In the genomic region with DNA sequence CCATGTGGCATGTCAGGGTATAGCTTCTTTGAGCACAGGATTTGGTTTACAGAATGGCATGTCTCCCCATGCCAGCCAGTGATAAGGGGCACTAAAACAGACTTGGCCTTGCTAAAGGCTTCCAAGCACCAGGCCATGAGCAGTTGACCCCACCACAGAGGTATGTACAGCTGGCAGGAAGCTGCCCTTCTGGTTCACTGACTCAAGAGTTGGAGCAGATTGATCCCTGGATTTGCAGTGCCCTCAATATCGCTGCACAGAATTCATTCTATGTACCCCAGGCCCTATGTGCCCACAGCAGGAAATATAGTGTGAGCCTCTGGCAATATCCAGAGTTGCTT, we compare ENCODE assay signal across 26 cellular contexts. TPM values are rescaled to one million over a fixed set of nuclear protein-coding genes. Genes with fewer than 3 reads are reported as not detected.
"Had no signal": no experiment of that assay in that cellular context is flagged by ENCODE, and none has a peak within 500 bp of the region (broad histone marks: within the 10 kb centered on the region; RNA-seq: fewer than 3 reads in every experiment).

No MANE protein-coding gene starts in this region.

- H3K9me3 ChIP-seq: ovary, prostate gland, uterus had no signal

- H3K36me3 ChIP-seq: ovary, prostate gland, uterus, WERI-Rb-1 had no signal

- H3K4me3 ChIP-seq: coronary artery, lung, ovary, prostate gland, skin epidermis, uterus had no signal

- DNase-seq: activated CD4-positive, alpha-beta memory T cell treated with anti-CD3 and anti-CD28 coated beads, Interleukin-2, amount 10 ng/mL, durations not matched to agents 7 days and 5 days; activated CD4-positive, alpha-beta T cell treated with anti-CD3 and anti-CD28 coated beads, Interleukin-2, amount 10 ng/mL, durations not matched to agents 7 days and 5 days; activated CD4-positive, CD25-positive, alpha-beta regulatory T cell treated with anti-CD3 and anti-CD28 coated beads, Interleukin-2, amount 50 U/mL, for 72 hours; activated naive CD4-positive, alpha-beta T cell; activated T-cell treated with anti-CD3 and anti-CD28 coated beads, Interleukin-2, amount 50 U/mL, for 4 hours; anterior cingulate cortex; cerebellar nuclear complex; effector memory CD8-positive, alpha-beta T cell; erythroblast; head of caudate nucleus; mesendoderm; nephron progenitor cell; ovary; stimulated activated CD4-positive, alpha-beta T cell treated with anti-CD3 and anti-CD28 coated beads, Interleukin-12 subunit alpha, Interleukin-12 subunit beta, amount 100 ng/mL, for 4 hours; stimulated activated CD4-positive, alpha-beta T cell treated with anti-CD3 and anti-CD28 coated beads, Interleukin-4, amount 100 ng/mL, for 1 hour; stimulated activated naive CD8-positive, alpha-beta T cell treated with anti-CD3 and anti-CD28 coated beads, Interleukin-15, Interleukin-2, amounts not matched to agents 100 U/mL and 50 U/mL, for 24 hours; T-helper 9 cell; uterus; WERI-Rb-1 had no signal

- ATAC-seq: activated naive CD4-positive, alpha-beta T cell treated with anti-CD3 and anti-CD28 coated beads, Interleukin-2, amount 50 U/mL, for 72 hours; activated T-cell treated with anti-CD3 and anti-CD28 coated beads, Interleukin-2, amount 50 U/mL, for 4 hours; effector memory CD8-positive, alpha-beta T cell; left lobe of liver; stimulated activated naive CD8-positive, alpha-beta T cell treated with anti-CD3 and anti-CD28 coated beads, Interleukin-15, Interleukin-2, amounts not matched to agents 100 U/mL and 50 U/mL, for 24 hours had no signal

- H3K27ac ChIP-seq: ovary, prostate gland, skin epidermis, WERI-Rb-1 had no signal

- H3K27me3 ChIP-seq: ovary, uterus had no signal

RNA-seq across cellular contexts. Expression of a gene that starts 24.3 kb away (rescaled TPM):
- total RNA-seq: fibroblast of villous mesenchyme had no signal
